In the genomic region with DNA sequence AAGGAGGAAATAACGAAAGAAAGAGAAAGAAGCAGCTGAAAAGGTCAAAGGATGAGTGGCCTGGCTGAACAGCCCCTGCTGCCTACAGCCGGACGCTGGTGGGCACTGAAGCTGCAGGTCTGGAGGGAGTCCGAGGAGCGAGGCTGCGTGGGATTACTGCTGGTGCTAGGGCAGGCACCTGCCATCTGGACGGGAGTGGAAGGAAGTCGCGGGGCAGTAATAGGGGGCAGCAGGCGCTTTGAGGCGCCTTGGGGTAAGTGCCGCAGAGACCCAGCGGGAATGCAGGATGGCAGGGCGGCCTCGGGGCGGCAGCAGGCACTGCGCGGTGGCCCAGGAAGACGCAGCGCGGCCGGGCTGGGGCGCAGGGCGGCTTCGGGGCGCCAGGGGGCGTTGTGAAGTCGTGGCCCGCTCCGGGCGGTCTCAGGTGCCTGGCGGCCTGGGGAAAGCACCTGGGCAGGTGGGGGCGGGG, we compare ENCODE assay signal across 1 cellular context.
TF ChIP-seq lines count a peak whose summit lies in the region.

No MANE protein-coding gene starts in this region.

TF ChIP-seq in HepG2, 621 proteins besides CTCF, POLR2A, EP300 and RAD21 (continued from another document and continues in another):
- TF ChIP-seq REST (IDR thresholded peaks at IDR 0.05; ENCODE audit: borderline replicate concordance in 1 of 2, low read depth in 1 of 2, low read length in 2 of 2) (no peak), ZNF709 (CRISPR knock-in tag; IDR thresholded peaks at IDR 0.05) (no peak), TFDP2 (CRISPR knock-in tag; IDR thresholded peaks at IDR 0.05) (peak; percentile 67; the same call in 1 of the 2 replicates), CEBPB (IDR thresholded peaks at IDR 0.05; ENCODE audit: borderline replicate concordance, low read depth, low read length) (no peak), CENPBD1 (CRISPR knock-in tag; IDR thresholded peaks at IDR 0.05; ENCODE audit: borderline replicate concordance, low read depth) (no peak), KDM2A (CRISPR knock-in tag; IDR thresholded peaks at IDR 0.05; ENCODE audit: borderline replicate concordance, low read depth) (peak; percentile 92), KMT2B (CRISPR knock-in tag; IDR thresholded peaks at IDR 0.05) (no peak), JUNB (CRISPR knock-in tag; IDR thresholded peaks at IDR 0.05; ENCODE audit: borderline replicate concordance) (no peak), FLYWCH1 (CRISPR knock-in tag; IDR thresholded peaks at IDR 0.05) (no peak), CREB1 (IDR thresholded peaks at IDR 0.05) (no peak), CREB1 (CRISPR knock-in tag; IDR thresholded peaks at IDR 0.05) (no peak), PAX8 (CRISPR knock-in tag; IDR thresholded peaks at IDR 0.05; ENCODE audit: borderline replicate concordance) (peak; percentile 95; the same call in 1 of the 2 replicates), REL (CRISPR knock-in tag; conservative IDR thresholded peaks at IDR 0.05) (peak; percentile 83; the same call in 1 of the 2 replicates), RXRB (CRISPR knock-in tag; IDR thresholded peaks at IDR 0.05; ENCODE audit: borderline replicate concordance) (peak; percentile 61; the same call in 1 of the 2 replicates), NR2F2 (IDR thresholded peaks at IDR 0.05; ENCODE audit: borderline replicate concordance, low read depth) (no peak), ZMAT3 (CRISPR knock-in tag; conservative IDR thresholded peaks at IDR 0.05) (no peak; the same call in 1 of the 2 replicates), ZNF33A (CRISPR knock-in tag; IDR thresholded peaks at IDR 0.05; ENCODE audit: borderline replicate concordance) (no peak), RBM39 (IDR thresholded peaks at IDR 0.05; ENCODE audit: low read depth, low read length, poor library complexity, severe bottlenecking) (peak; percentile 57), ZNF678 (CRISPR knock-in tag; IDR thresholded peaks at IDR 0.05) (0 out of 2 replicates have a peak, but pooled peaks have one; percentile 43), RBM22 (optimal IDR thresholded peaks at IDR 0.05; ENCODE audit: low read length) (no peak), MYNN (CRISPR knock-in tag; IDR thresholded peaks at IDR 0.05; ENCODE audit: low read depth) (0 out of 2 replicates have a peak, but pooled peaks have one; percentile 54), ZMYM4 (CRISPR knock-in tag; IDR thresholded peaks at IDR 0.05) (peak; percentile 27; the same call in 1 of the 2 replicates), ZNF430 (CRISPR knock-in tag; IDR thresholded peaks at IDR 0.05) (no peak), ZNF331 (CRISPR knock-in tag; IDR thresholded peaks at IDR 0.05) (peak; percentile 88), DPF2 (CRISPR knock-in tag; IDR thresholded peaks at IDR 0.05; ENCODE audit: borderline replicate concordance, low read depth) (no peak), ZNF275 (CRISPR knock-in tag; IDR thresholded peaks at IDR 0.05; ENCODE audit: borderline replicate concordance) (no peak), SIN3A (IDR thresholded peaks at IDR 0.05; ENCODE audit: borderline replicate concordance, low read depth, low read length) (no peak), HNRNPL (IDR thresholded peaks at IDR 0.05; ENCODE audit: low read depth, low read length) (0 out of 2 replicates have a peak, but pooled peaks have one; percentile 40), RARG (CRISPR knock-in tag; IDR thresholded peaks at IDR 0.05; ENCODE audit: low read depth) (no peak), ZNF142 (CRISPR knock-in tag; IDR thresholded peaks at IDR 0.05) (no peak), RFX3 (CRISPR knock-in tag; IDR thresholded peaks at IDR 0.05) (no peak), EEA1 (CRISPR knock-in tag; IDR thresholded peaks at IDR 0.05; ENCODE audit: borderline replicate concordance) (no peak; the same call in none of the 2 replicates), SMYD3 (CRISPR knock-in tag; IDR thresholded peaks at IDR 0.05) (no peak), PAWR (CRISPR knock-in tag; IDR thresholded peaks at IDR 0.05; ENCODE audit: borderline replicate concordance) (0 out of 2 replicates have a peak, but pooled peaks have one; percentile 58), ZZZ3 (CRISPR knock-in tag; IDR thresholded peaks at IDR 0.05; ENCODE audit: borderline replicate concordance) (no peak; the same call in 1 of the 2 replicates), XBP1 (CRISPR knock-in tag; IDR thresholded peaks at IDR 0.05) (no peak)
- TF ChIP-seq, protein P1, sequence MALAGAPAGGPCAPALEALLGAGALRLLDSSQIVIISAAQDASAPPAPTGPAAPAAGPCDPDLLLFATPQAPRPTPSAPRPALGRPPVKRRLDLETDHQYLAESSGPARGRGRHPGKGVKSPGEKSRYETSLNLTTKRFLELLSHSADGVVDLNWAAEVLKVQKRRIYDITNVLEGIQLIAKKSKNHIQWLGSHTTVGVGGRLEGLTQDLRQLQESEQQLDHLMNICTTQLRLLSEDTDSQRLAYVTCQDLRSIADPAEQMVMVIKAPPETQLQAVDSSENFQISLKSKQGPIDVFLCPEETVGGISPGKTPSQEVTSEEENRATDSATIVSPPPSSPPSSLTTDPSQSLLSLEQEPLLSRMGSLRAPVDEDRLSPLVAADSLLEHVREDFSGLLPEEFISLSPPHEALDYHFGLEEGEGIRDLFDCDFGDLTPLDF (CRISPR knock-in tag; IDR thresholded peaks at IDR 0.05): no peak
- TF ChIP-seq, protein P2, sequence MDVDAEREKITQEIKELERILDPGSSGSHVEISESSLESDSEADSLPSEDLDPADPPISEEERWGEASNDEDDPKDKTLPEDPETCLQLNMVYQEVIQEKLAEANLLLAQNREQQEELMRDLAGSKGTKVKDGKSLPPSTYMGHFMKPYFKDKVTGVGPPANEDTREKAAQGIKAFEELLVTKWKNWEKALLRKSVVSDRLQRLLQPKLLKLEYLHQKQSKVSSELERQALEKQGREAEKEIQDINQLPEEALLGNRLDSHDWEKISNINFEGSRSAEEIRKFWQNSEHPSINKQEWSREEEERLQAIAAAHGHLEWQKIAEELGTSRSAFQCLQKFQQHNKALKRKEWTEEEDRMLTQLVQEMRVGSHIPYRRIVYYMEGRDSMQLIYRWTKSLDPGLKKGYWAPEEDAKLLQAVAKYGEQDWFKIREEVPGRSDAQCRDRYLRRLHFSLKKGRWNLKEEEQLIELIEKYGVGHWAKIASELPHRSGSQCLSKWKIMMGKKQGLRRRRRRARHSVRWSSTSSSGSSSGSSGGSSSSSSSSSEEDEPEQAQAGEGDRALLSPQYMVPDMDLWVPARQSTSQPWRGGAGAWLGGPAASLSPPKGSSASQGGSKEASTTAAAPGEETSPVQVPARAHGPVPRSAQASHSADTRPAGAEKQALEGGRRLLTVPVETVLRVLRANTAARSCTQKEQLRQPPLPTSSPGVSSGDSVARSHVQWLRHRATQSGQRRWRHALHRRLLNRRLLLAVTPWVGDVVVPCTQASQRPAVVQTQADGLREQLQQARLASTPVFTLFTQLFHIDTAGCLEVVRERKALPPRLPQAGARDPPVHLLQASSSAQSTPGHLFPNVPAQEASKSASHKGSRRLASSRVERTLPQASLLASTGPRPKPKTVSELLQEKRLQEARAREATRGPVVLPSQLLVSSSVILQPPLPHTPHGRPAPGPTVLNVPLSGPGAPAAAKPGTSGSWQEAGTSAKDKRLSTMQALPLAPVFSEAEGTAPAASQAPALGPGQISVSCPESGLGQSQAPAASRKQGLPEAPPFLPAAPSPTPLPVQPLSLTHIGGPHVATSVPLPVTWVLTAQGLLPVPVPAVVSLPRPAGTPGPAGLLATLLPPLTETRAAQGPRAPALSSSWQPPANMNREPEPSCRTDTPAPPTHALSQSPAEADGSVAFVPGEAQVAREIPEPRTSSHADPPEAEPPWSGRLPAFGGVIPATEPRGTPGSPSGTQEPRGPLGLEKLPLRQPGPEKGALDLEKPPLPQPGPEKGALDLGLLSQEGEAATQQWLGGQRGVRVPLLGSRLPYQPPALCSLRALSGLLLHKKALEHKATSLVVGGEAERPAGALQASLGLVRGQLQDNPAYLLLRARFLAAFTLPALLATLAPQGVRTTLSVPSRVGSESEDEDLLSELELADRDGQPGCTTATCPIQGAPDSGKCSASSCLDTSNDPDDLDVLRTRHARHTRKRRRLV (CRISPR knock-in tag; IDR thresholded peaks at IDR 0.05): no peak
- TF ChIP-seq, protein P3, sequence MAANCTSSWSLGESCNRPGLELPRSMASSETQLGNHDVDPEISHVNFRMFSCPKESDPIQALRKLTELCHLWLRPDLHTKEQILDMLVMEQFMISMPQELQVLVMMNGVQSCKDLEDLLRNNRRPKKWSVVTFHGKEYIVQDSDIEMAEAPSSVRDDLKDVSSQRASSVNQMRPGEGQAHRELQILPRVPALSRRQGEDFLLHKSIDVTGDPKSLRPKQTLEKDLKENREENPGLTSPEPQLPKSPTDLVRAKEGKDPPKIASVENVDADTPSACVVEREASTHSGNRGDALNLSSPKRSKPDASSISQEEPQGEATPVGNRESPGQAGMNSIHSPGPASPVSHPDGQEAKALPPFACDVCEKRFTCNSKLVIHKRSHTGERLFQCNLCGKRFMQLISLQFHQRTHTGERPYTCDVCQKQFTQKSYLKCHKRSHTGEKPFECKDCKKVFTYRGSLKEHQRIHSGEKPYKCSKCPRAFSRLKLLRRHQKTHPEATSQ (CRISPR knock-in tag; IDR thresholded peaks at IDR 0.05; ENCODE audit: borderline replicate concordance): no peak
